ENCODE assay signal across 1 cellular context in genomic region chr17:77320046-77320445, GRCh38.
A peak's percentile ranks its signal among the peaks of the same experiment; 100 is the strongest.
TF ChIP-seq lines count a peak whose summit lies in the region.

No MANE protein-coding gene starts in this region.

TF ChIP-seq in K562, 482 proteins besides CTCF, POLR2A, EP300 and RAD21 (continued from another document):
- TF ChIP-seq MLLT1 (IDR thresholded peaks at IDR 0.05), result peak in 1 of 2 experiments; percentile 11; a peak in 1 of 4 replicates
- TF ChIP-seq CHD1 (IDR thresholded peaks at IDR 0.05; ENCODE audit: low read length), result peak; percentile 73
- no peak for TF ChIP-seq ZNF407 (IDR thresholded peaks at IDR 0.05; ENCODE audit: low read depth)
TF ChIP-seq in K562: peak in this region for 8.
